In the genomic region with DNA sequence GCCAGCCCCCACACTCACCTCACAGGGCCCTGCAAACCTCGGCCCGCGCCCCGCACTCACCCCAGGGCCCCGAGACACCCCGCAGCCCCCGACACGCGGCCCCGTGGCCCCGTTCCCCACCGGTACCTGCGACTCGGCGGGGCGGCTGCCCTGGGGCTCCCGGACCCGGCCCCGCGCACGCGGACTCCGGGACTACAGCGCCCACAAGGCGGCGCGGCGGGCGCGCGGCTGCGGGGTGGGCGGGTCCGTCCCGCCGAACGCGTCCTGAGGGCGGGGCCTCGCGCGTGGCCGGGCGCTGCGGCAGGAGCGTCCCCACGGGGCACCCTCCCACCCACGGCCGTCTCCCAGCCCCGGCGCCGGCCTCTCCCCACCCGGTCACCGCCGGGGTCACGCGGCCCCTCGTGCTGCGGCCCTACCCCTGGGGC, we compare ENCODE assay signal across 9 cellular contexts. TPM values are rescaled to one million over a fixed set of nuclear protein-coding genes. Genes with fewer than 3 reads are reported as not detected.
DNase-seq lines count a peak whose midpoint lies in the region; ATAC-seq and TF ChIP-seq lines count a peak whose summit lies in the region.
"Had no signal": no experiment of that assay in that cellular context is flagged by ENCODE, and none has a peak within 500 bp of the region (broad histone marks: within the 10 kb centered on the region; RNA-seq: fewer than 3 reads in every experiment).

A gene (minus strand): TSS at position 199 of the 425 bp plus-strand sequence. CDS start 4,481 bp downstream, outside the sequence.

- H3K27me3 Mint-ChIP-seq in CD4-positive, CD25-positive, alpha-beta regulatory T cell: no peaks in the 10 kb centered on the region
- no peaks in the 10 kb centered on the region for H3K27me3 Mint-ChIP-seq in IgD-negative memory B cell

- 0 to 1% methylated on average over 59 of the region's 59 CpGs for WGBS in sigmoid colon, 2 donors

- peak within 1 kb of the TSS; percentile 51 to 89 (median 86) for H3K4me3 Mint-ChIP-seq in CD4-positive, CD25-positive, alpha-beta regulatory T cell
- H3K4me3 Mint-ChIP-seq in IgD-negative memory B cell: peak within 1 kb of the TSS; percentile 71 to 92 (median 84)

- H3K27ac Mint-ChIP-seq in CD4-positive, CD25-positive, alpha-beta regulatory T cell: peak within 1 kb of the TSS in 2 of 3 donors; percentile 73 to 91
- H3K27ac Mint-ChIP-seq in IgD-negative memory B cell: peak within 1 kb of the TSS in 1 of 3 donors; percentile 81

- peak within 1 kb of the TSS; percentile 66 for H3K27ac ChIP-seq in CD4-positive, CD25-positive, alpha-beta regulatory T cell (ENCODE audit: insufficient read depth, low read length, poor library complexity, severe bottlenecking)
- H3K27ac ChIP-seq in sigmoid colon: peak within 1 kb of the TSS; percentile 59 to 80 (median 74)
- H3K27ac ChIP-seq: epithelial cell of prostate had no signal

- H3K4me1 Mint-ChIP-seq in CD4-positive, CD25-positive, alpha-beta regulatory T cell: peaks cover 4 to 18% (median 7%) of the 10 kb centered on the region in 4 donors
- H3K4me1 Mint-ChIP-seq in IgD-negative memory B cell: peaks cover 4 to 9% (median 7%) of the 10 kb centered on the region in 3 donors

- TF ChIP-seq EP300 in sigmoid colon (IDR thresholded peaks at IDR 0.05): no peak

- peak; percentile 77 to 84 for ATAC-seq in CD4-positive, CD25-positive, alpha-beta regulatory T cell (ENCODE audit: low read depth in 2 of 2)
- peak; percentile 71 for ATAC-seq in GM19351 (IDR thresholded peaks at IDR 0.05; ENCODE audit: unreplicated experiment)

- no peaks in the 10 kb centered on the region for H3K9me3 Mint-ChIP-seq in CD4-positive, CD25-positive, alpha-beta regulatory T cell
- H3K9me3 Mint-ChIP-seq in IgD-negative memory B cell: no peaks in the 10 kb centered on the region

- H3K27me3 ChIP-seq in CD4-positive, CD25-positive, alpha-beta regulatory T cell (ENCODE audit: control insufficient read depth, insufficient read depth, low read length): no peaks in the 10 kb centered on the region
- H3K27me3 ChIP-seq in sigmoid colon: no peaks in the 10 kb centered on the region

- no peak for TF ChIP-seq POLR2A in sigmoid colon (IDR thresholded peaks at IDR 0.05)

- H3K4me1 ChIP-seq in CD4-positive, CD25-positive, alpha-beta regulatory T cell (ENCODE audit: control insufficient read depth, insufficient read depth, low read length, poor library complexity, severe bottlenecking): peaks cover 20% of the 10 kb centered on the region
- H3K4me1 ChIP-seq in sigmoid colon: peaks cover 0 to 25% (median 19%) of the 10 kb centered on the region in 4 donors

- H3K4me3 ChIP-seq in CD4-positive, CD25-positive, alpha-beta regulatory T cell (ENCODE audit: low read depth, low read length): no peak within 1 kb of the TSS
- H3K4me3 ChIP-seq in astrocyte of the cerebellum (ENCODE audit: low read depth, low read length): peak within 1 kb of the TSS; percentile 50
- H3K4me3 ChIP-seq in sigmoid colon: peak within 1 kb of the TSS; percentile 54 to 89 (median 74)

- TF ChIP-seq CTCF in astrocyte of the cerebellum (IDR thresholded peaks at IDR 0.05; ENCODE audit: low read depth, low read length, missing control alignments): peak; percentile 26
- TF ChIP-seq CTCF in sigmoid colon (IDR thresholded peaks at IDR 0.05): peak in 1 of 4 experiments; percentile 55

- H3K36me3 Mint-ChIP-seq in CD4-positive, CD25-positive, alpha-beta regulatory T cell: no peaks in the 10 kb centered on the region
- no peaks in the 10 kb centered on the region for H3K36me3 Mint-ChIP-seq in IgD-negative memory B cell

- in situ Hi-C loops in astrocyte of the cerebellum (cut with HindIII; ENCODE audit: low sequenced_read_pairs): no loop called here

- DNase-seq in CD4-positive, CD25-positive, alpha-beta regulatory T cell: peak; percentile 65 to 77 (median 75)
- peak; percentile 53 to 83 (median 56) for DNase-seq in T-helper 2 cell
- DNase-seq in astrocyte of the cerebellum (ENCODE audit: low read depth): no peak
- DNase-seq in hypothalamus (lab: John Stamatoyannopoulos, UW): peak in 27 of 51 donors; percentile 29 to 80 (median 52)
- DNase-seq in sigmoid colon: peak; percentile 77
- DNase-seq in DMS153 treated with DMSO at 0.1 percent for 48 hours (lab: John Stamatoyannopoulos, UW; ENCODE audit: unreplicated experiment): no peak

- H3K9me3 ChIP-seq in CD4-positive, CD25-positive, alpha-beta regulatory T cell (ENCODE audit: control insufficient read depth in 2 of 2, low read length in 2 of 2): no peaks in the 10 kb centered on the region
- no peaks in the 10 kb centered on the region for H3K9me3 ChIP-seq in sigmoid colon

- intact Hi-C loops in sigmoid colon (cut with DNase I): loop anchor here (5.0 to 10.0 kb wide), 2 partner anchors 247 to 280 kb away; no protein-coding TSS in a partner anchor

- H3K36me3 ChIP-seq in CD4-positive, CD25-positive, alpha-beta regulatory T cell (ENCODE audit: control insufficient read depth, insufficient read depth, low read length): no peaks in the 10 kb centered on the region
- no peaks in the 10 kb centered on the region for H3K36me3 ChIP-seq in sigmoid colon

RNA-seq across cellular contexts. Expression of the gene that starts here (rescaled TPM):
- total RNA-seq in CD4-positive, CD25-positive, alpha-beta regulatory T cell: 10.8 TPM
- 1 to 10 TPM; 4.7 to 6.8 (median 5.0) TPM for polyA plus RNA-seq in CD4-positive, CD25-positive, alpha-beta regulatory T cell
- polyA plus RNA-seq in IgD-negative memory B cell (15.2 TPM), sigmoid colon (10 to 100 TPM in 1 of 3 donors, 1 to 10 TPM in 2; 1.8 to 10.7 (median 3.2) TPM)
- total RNA-seq in sigmoid colon: 1 to 10 TPM; 2.1 to 6.4 (median 2.5) TPM

Comparison
In these comparisons a context has a peak if more than half of its experiments do, and no peak if none do; other contexts are left out.
1. DNase-seq: peak in CD4-positive, CD25-positive, alpha-beta regulatory T cell (3 of 3), T-helper 2 cell (5 of 5), hypothalamus (27 of 51) and sigmoid colon (single experiment); none in astrocyte of the cerebellum (single experiment) and DMS153 treated with DMSO at 0.1 percent for 48 hours (single experiment).